Comparison of ENCODE assay signal across 1 cellular context in the genomic region with DNA sequence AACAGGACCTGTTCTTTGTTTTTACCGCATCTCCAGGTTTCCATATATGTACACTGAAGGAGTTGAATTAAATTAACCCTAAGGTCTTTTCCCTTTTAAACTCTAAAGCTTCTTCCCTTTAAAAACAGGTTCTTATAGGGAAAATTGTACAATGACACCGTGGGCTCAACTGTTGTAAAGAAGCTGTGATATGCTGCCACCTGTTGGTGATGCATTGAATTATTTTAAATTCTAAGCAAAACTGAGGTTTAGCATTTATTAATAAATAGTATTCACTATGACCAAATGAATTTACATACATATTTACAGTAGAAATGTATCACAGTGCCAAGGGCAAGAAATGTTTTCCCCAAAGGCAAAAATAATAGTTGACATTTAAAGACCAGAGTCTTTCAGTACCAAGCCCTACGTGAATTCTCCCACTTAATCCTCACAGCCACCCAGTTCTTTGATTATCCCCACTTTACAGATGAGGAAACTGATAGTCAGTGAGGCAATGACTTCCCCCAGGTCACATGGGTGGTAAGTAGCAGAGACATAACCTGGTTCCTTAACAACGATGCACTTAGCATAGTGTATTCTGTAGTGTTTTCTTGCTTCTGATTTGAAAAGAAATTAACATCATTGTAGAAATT.
TF ChIP-seq lines count a peak whose summit lies in the region.

No MANE protein-coding gene starts in this region.

TF ChIP-seq in WTC11, 78 proteins besides CTCF, POLR2A, EP300 and RAD21 (continued from another document):
- TF ChIP-seq SP1 (CRISPR knock-in tag; conservative IDR thresholded peaks at IDR 0.05) (no peak), GTF2I (CRISPR knock-in tag; conservative IDR thresholded peaks at IDR 0.05) (0 out of 2 replicates have a peak, but pooled peaks have one; percentile 25), NFE2L1 (CRISPR knock-in tag; IDR thresholded peaks at IDR 0.05) (no peak), CREM (CRISPR knock-in tag; IDR thresholded peaks at IDR 0.05) (no peak), NR3C1 (CRISPR knock-in tag; conservative IDR thresholded peaks at IDR 0.05; ENCODE audit: low read depth) (no peak)
